Comparison of ENCODE assay signal across 37 cellular contexts in the genomic region with DNA sequence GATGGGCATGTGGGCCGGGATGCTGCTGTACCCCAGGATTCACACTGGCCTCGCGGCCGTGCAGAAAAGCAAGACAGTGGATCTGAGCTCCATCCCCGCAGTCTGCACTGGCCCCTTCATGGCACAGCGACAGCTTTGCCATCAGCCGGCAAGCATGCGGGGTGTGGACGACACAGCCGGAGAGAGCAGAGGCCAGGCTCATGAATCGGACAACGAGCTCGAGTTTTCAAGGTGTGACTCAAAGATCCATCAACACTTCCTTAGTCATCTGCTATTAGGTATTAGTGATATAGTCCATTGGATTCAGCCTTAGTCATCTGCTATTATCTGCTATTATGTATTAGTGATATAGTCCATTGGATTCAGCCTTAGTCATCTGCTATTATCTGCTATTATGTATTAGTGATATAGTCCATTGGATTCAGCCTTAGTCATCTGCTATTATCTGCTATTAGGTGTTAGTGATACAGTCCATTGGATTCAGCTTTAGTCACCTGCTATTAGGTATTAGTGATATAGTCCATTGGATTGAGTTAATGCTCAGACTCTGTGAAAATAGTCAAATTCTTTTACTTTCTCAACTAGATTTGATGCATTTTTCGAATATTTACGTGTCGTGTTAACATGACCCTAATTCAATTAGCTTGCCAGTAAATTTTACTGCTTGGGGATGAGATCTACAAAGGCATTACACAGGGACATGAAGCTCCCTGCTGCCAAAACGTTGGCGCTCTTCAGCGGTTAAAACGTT.
DNase-seq lines count a peak whose midpoint lies in the region; ATAC-seq, FAIRE-seq and TF ChIP-seq lines count a peak whose summit lies in the region.
"Had no signal": no experiment of that assay in that cellular context is flagged by ENCODE, and none has a peak within 500 bp of the region (broad histone marks: within the 10 kb centered on the region; RNA-seq: fewer than 3 reads in every experiment).

No MANE protein-coding gene starts in this region.

- no peaks in the 10 kb centered on the region for H3K36me3 ChIP-seq in IMR-90 (ENCODE audit: control insufficient read depth, insufficient read depth, low read length)
- no peaks in the 10 kb centered on the region for H3K36me3 ChIP-seq in bronchial epithelial cell (ENCODE audit: control insufficient read depth, insufficient read depth, low read length)
- H3K36me3 ChIP-seq in kidney epithelial cell (ENCODE audit: control insufficient read depth, insufficient read depth, low read length): no peaks in the 10 kb centered on the region
- H3K36me3 ChIP-seq: cardiac muscle cell, esophagus muscularis mucosa, gastrocnemius medialis, neural progenitor cell, thoracic aorta had no signal

- peak overlapping the region; percentile 20; the same call in 1 of the 2 replicates for H2AK5ac ChIP-seq in IMR-90 (ENCODE audit: low read depth, low read length)

- H3K27ac ChIP-seq in A549 (no peak overlapping the region), IMR-90 (ENCODE audit: insufficient read depth, low read length) (no peak overlapping the region; the same call in 1 of the 2 replicates)
- H3K27ac ChIP-seq: 22Rv1, C4-2B, cardiac muscle cell, coronary artery, esophagus muscularis mucosa, gastrocnemius medialis, neural progenitor cell, parathyroid adenoma, PC-9, thoracic aorta, VCaP had no signal

- 71% methylated on average over 19 of the region's 20 CpGs for WGBS in A549 (ENCODE audit: missing lambda C conversion rate)
- WGBS in IMR-90 (ENCODE audit: extremely low coverage in 2 of 2, insufficient read length in 1 of 2), 2 experiments: 78% methylated on average over 7 of the region's 20 CpGs; no CpG with 5 or more reads in 1 of the 2 experiments

- TF ChIP-seq CTCF in A549 (IDR thresholded peaks at IDR 0.05) (no peak), IMR-90 (conservative IDR thresholded peaks at IDR 0.05; ENCODE audit: low read depth, low read length) (no peak), bronchial epithelial cell (IDR thresholded peaks at IDR 0.05; ENCODE audit: insufficient read depth, low read length, severe bottlenecking) (no peak), kidney epithelial cell (IDR thresholded peaks at IDR 0.05; ENCODE audit: insufficient read depth, low read length, poor library complexity, severe bottlenecking) (no peak)

- TF ChIP-seq RAD21 in A549 (conservative IDR thresholded peaks at IDR 0.05 in 1 of 2, IDR thresholded peaks at IDR 0.05 in 1 of 2): no peak
- TF ChIP-seq RAD21 in IMR-90 (IDR thresholded peaks at IDR 0.05; ENCODE audit: low read length): no peak

- H2BK20ac ChIP-seq in IMR-90 (ENCODE audit: low read depth, low read length): peak overlapping the region; percentile 16; the same call in 1 of the 2 replicates

- POLR2A ChIA-PET in A549 (lab: Yijun Ruan, JAX): no interaction called here
- POLR2A ChIA-PET in IMR-90 (lab: Charles Lee; ENCODE audit: unreplicated experiment): no interaction called here

- no peak overlapping the region for H2AK9ac ChIP-seq in IMR-90 (replicated peaks; ENCODE audit: low read depth, low read length, poor library complexity)

- no TSS peak for BruUV-seq in IMR-90 (replicated peaks; lab: Mats Ljungman, UMichigan)

- no peak overlapping the region for H3K9ac ChIP-seq in IMR-90 (ENCODE audit: low read depth, low read length)
- H3K9ac ChIP-seq: neural progenitor cell, parathyroid adenoma had no signal

- H4K5ac ChIP-seq in IMR-90 (ENCODE audit: low read depth, low read length): no peak overlapping the region

- intact Hi-C loops in IMR-90 (cut with micrococcal nuclease): no loop called here

- peaks cover 21% of the 10 kb centered on the region for H3K4me1 ChIP-seq in A549
- peaks cover 15% of the 10 kb centered on the region for H3K4me1 ChIP-seq in IMR-90 (ENCODE audit: control insufficient read depth, insufficient read depth, low read length)
- H3K4me1 ChIP-seq: neural progenitor cell, parathyroid adenoma had no signal

- H2BK15ac ChIP-seq in IMR-90 (ENCODE audit: low read depth, low read length): peak overlapping the region; percentile 65; the same call in 2 of the 3 replicates

- H4K91ac ChIP-seq in IMR-90 (ENCODE audit: insufficient read depth, low read depth, low read length): peak overlapping the region; percentile 8; the same call in 1 of the 2 replicates

- in situ Hi-C loops in IMR-90 (cut with MboI; ENCODE audit: low sequenced_read_pairs): no loop called here

- no peak overlapping the region for H3K56ac ChIP-seq in IMR-90 (ENCODE audit: extremely low read depth, insufficient read depth, low read length)

- FAIRE-seq in A549 (lab: Jason Lieb, UNC): peak; percentile 59
- FAIRE-seq in bronchial epithelial cell (lab: Jason Lieb, UNC): peak; percentile 97
- FAIRE-seq: K562, urothelium cell line had no signal

- no peak for TF ChIP-seq POLR2A in A549 (IDR thresholded peaks at IDR 0.05; ENCODE audit: low read length)
- no peak for TF ChIP-seq POLR2A in IMR-90 (IDR thresholded peaks at IDR 0.05; ENCODE audit: low read depth, low read length)
- TF ChIP-seq POLR2A in erythroblast (IDR thresholded peaks at IDR 0.05; ENCODE audit: low read length): no peak

- H3K79me1 ChIP-seq in IMR-90 (ENCODE audit: low read depth in 1 of 2, low read length in 2 of 2): peaks cover 0 to 5% of the 10 kb centered on the region in 2 experiments; a peak in 1 of 4 replicates

- no peak overlapping the region for H3K23ac ChIP-seq in IMR-90 (ENCODE audit: low read depth, low read length)

- no peak overlapping the region for H4K8ac ChIP-seq in IMR-90 (ENCODE audit: low read depth in 2 of 2, low read length in 2 of 2)

- H3K9me3 ChIP-seq in A549 (no peaks in the 10 kb centered on the region), IMR-90 (ENCODE audit: control insufficient read depth, insufficient read depth, low read length) (no peaks in the 10 kb centered on the region)
- H3K9me3 ChIP-seq: esophagus muscularis mucosa, gastrocnemius medialis, thoracic aorta had no signal

- H2BK5ac ChIP-seq in IMR-90 (ENCODE audit: low read depth, low read length, poor library complexity, severe bottlenecking): peak overlapping the region; percentile 10

- CTCF ChIA-PET in A549 (lab: Yijun Ruan, JAX): interaction anchor here (0.8 to 1.2 kb wide), 2 partner anchors 18 to 334 kb away, joined by 3 to 4 read pairs; no protein-coding TSS in a partner anchor
- CTCF ChIA-PET in IMR-90 (lab: Yijun Ruan, JAX): no interaction called here

- H2AFZ ChIP-seq in IMR-90 (replicated peaks; ENCODE audit: low read length, poor library complexity): peak overlapping the region; percentile 15
- H2AFZ ChIP-seq: neural progenitor cell, parathyroid adenoma, PC-9 had no signal

- H3K4me3 ChIP-seq in A549 (no peak overlapping the region), IMR-90 (ENCODE audit: insufficient read depth, low read depth, low read length) (no peak overlapping the region), bronchial epithelial cell (ENCODE audit: low read depth, low read length) (no peak overlapping the region), kidney epithelial cell (ENCODE audit: low read depth, low read length) (no peak overlapping the region)
- H3K4me3 ChIP-seq: cardiac muscle cell, coronary artery, esophagus muscularis mucosa, gastrocnemius medialis, K562, neural progenitor cell, PC-9, thoracic aorta had no signal

- H3K27me3 ChIP-seq in IMR-90 (ENCODE audit: control insufficient read depth, insufficient read depth, low read length): no peaks in the 10 kb centered on the region
- H3K27me3 ChIP-seq in bronchial epithelial cell (ENCODE audit: control insufficient read depth, insufficient read depth, low read length): no peaks in the 10 kb centered on the region
- H3K27me3 ChIP-seq in kidney epithelial cell (ENCODE audit: control insufficient read depth, insufficient read depth, low read length): no peaks in the 10 kb centered on the region
- H3K27me3 ChIP-seq: cardiac muscle cell, esophagus muscularis mucosa, gastrocnemius medialis, neural progenitor cell had no signal

- no peak overlapping the region for H3K18ac ChIP-seq in IMR-90 (ENCODE audit: low read depth, low read length)

- no peak overlapping the region for H2BK120ac ChIP-seq in IMR-90 (ENCODE audit: low read depth, low read length)

- no peak for DNase-seq in A549 (ENCODE audit: low read depth in 1 of 2, low spot score in 1 of 2)
- DNase-seq in IMR-90: peak; percentile 68
- DNase-seq in bronchial epithelial cell (ENCODE audit: low read depth): peak; percentile 97
- peak; percentile 71 for DNase-seq in kidney epithelial cell (ENCODE audit: low read depth)
- no peak for DNase-seq in erythroblast (lab: John Stamatoyannopoulos, UW)
- no peak for DNase-seq in activated CD4-positive, alpha-beta T cell treated with anti-CD3 and anti-CD28 coated beads for 4 hours
- DNase-seq in NK-92 treated with Interleukin-12 subunit alpha and Interleukin-12 subunit beta, amount 100 ng/mL, for 24 hours (lab: John Stamatoyannopoulos, UW): no peak
- no peak for DNase-seq in NCI-H748 (lab: John Stamatoyannopoulos, UW; ENCODE audit: unreplicated experiment)
- DNase-seq: activated CD4-positive, alpha-beta T cell treated with anti-CD3 and anti-CD28 coated beads for 36 hours; COR-L47; DMS53; effector memory CD4-positive, alpha-beta T cell; gastrocnemius medialis; GDM1; H9; hypothalamus; NCI-H1092 treated with DMSO at 0.1 percent for 48 hours; NCI-H1694 treated with DMSO at 0.1 percent for 48 hours; NCI-H510A; PC-9; SHP77; stimulated activated CD4-positive, alpha-beta T cell treated with anti-CD3 and anti-CD28 coated beads, Interleukin-2, amount 100 ng/mL, for 24 hours; stimulated activated naive CD8-positive, alpha-beta T cell treated with anti-CD3 and anti-CD28 coated beads, Interleukin-15, amount 100 ng/mL, for 72 hours; T-helper 9 cell had no signal

- H3K14ac ChIP-seq in IMR-90 (replicated peaks; ENCODE audit: low read depth, low read length): 0 out of 2 replicates have a peak overlapping the region, but pooled peaks have one; percentile 9

- dilution Hi-C loops in IMR-90 (cut with HindIII; ENCODE audit: low sequenced_read_pairs, unreplicated experiment): no loop called here

- H3K4me2 ChIP-seq in A549 (no peak overlapping the region), IMR-90 (ENCODE audit: low read depth, low read length) (no peak overlapping the region)
- H3K4me2 ChIP-seq: neural progenitor cell, PC-9 had no signal

- peaks cover 10% of the 10 kb centered on the region for H3K9me1 ChIP-seq in IMR-90 (ENCODE audit: insufficient read depth, low read length)

- ATAC-seq in A549 (no peak), IMR-90 (ENCODE audit: low read depth) (no peak)
- ATAC-seq: activated CD4-positive, alpha-beta T cell treated with anti-CD3 and anti-CD28 coated beads for 36 hours; activated naive CD4-positive, alpha-beta T cell treated with anti-CD3 and anti-CD28 coated beads, Interleukin-2, amount 50 U/mL, for 72 hours; gastrocnemius medialis; K562; left lobe of liver; stimulated activated naive CD8-positive, alpha-beta T cell treated with anti-CD3 and anti-CD28 coated beads, Interleukin-15, amount 100 ng/mL, for 72 hours had no signal

- no peaks in the 10 kb centered on the region for H4K20me1 ChIP-seq in IMR-90 (ENCODE audit: insufficient read depth, low read length)

- 0 out of 2 replicates have a peak overlapping the region, but pooled peaks have one; percentile 8 for H3K4ac ChIP-seq in IMR-90 (ENCODE audit: low read depth, low read length)

- no peak for TF ChIP-seq EP300 in A549 (IDR thresholded peaks at IDR 0.05)

TF ChIP-seq in A549, 52 proteins besides CTCF, POLR2A, EP300 and RAD21 (continues in another document):
- TF ChIP-seq FOSB (CRISPR knock-in tag; IDR thresholded peaks at IDR 0.05): no peak

TF ChIP-seq in IMR-90, 13 proteins besides CTCF, POLR2A, EP300 and RAD21 (continues in another document):
- TF ChIP-seq MXI1 (IDR thresholded peaks at IDR 0.05; ENCODE audit: borderline replicate concordance, low read depth, low read length): no peak

Comparison
In these comparisons a context has a peak if more than half of its experiments do, and no peak if none do; other contexts are left out.
1. DNase-seq: peak in IMR-90 (single experiment), bronchial epithelial cell (single experiment) and kidney epithelial cell (single experiment); none in A549 (0 of 2), erythroblast (0 of 2), activated CD4-positive, alpha-beta T cell treated with anti-CD3 and anti-CD28 coated beads for 4 hours (0 of 2), NK-92 treated with Interleukin-12 subunit alpha and Interleukin-12 subunit beta, amount 100 ng/mL, for 24 hours (single experiment) and NCI-H748 (single experiment).